Comparison of ENCODE assay signal across 8 cellular contexts in genomic region chr2:96205238-96205637, GRCh38. TPM values are rescaled to one million over a fixed set of nuclear protein-coding genes. Genes with fewer than 3 reads are reported as not detected.
A peak's percentile ranks its signal among the peaks of the same experiment; 100 is the strongest.
DNase-seq lines count a peak whose midpoint lies in the region; ATAC-seq and TF ChIP-seq lines count a peak whose summit lies in the region.

No MANE protein-coding gene starts in this region.

- H3K27ac Mint-ChIP-seq in CD4-positive, CD25-positive, alpha-beta regulatory T cell, result peak overlapping the region; percentile 88 to 91 (median 91)
- peak overlapping the region; percentile 49 to 83 (median 68) for H3K27ac Mint-ChIP-seq in nephron

- H3K4me3 Mint-ChIP-seq in CD4-positive, CD25-positive, alpha-beta regulatory T cell, result peak overlapping the region; percentile 83 to 97 (median 90)
- H3K4me3 Mint-ChIP-seq in nephron, result peak overlapping the region; percentile 70 to 85 (median 84)

- H3K9ac ChIP-seq in colonic mucosa (ENCODE audit: low read depth in 2 of 2, low read length in 2 of 2), result no peak overlapping the region

- H3K4me1 ChIP-seq in CD4-positive, CD25-positive, alpha-beta regulatory T cell (ENCODE audit: control insufficient read depth, insufficient read depth, low read length, poor library complexity, severe bottlenecking), result peaks cover 82% of the 10 kb centered on the region
- H3K4me1 ChIP-seq in colonic mucosa, result peaks cover 11% of the 10 kb centered on the region

- H3K9me3 Mint-ChIP-seq in CD4-positive, CD25-positive, alpha-beta regulatory T cell, result no peaks in the 10 kb centered on the region
- H3K9me3 Mint-ChIP-seq in nephron, result no peaks in the 10 kb centered on the region

- intact Hi-C loops in colonic mucosa (cut with DNase I), result no loop called here

- no peak for TF ChIP-seq CTCF in colonic mucosa (IDR thresholded peaks at IDR 0.05)
- TF ChIP-seq CTCF in nephron (IDR thresholded peaks at IDR 0.05; ENCODE audit: unreplicated experiment in 3 of 3), result no peak

- H3K36me3 Mint-ChIP-seq in CD4-positive, CD25-positive, alpha-beta regulatory T cell, result peaks cover 6% of the 10 kb centered on the region
- H3K36me3 Mint-ChIP-seq in nephron (ENCODE audit: low read depth), result peaks cover 5% of the 10 kb centered on the region

- H3K4me3 ChIP-seq in CD4-positive, CD25-positive, alpha-beta regulatory T cell (ENCODE audit: low read depth, low read length), result peak overlapping the region; percentile 75
- no peak overlapping the region for H3K4me3 ChIP-seq in colonic mucosa

- no peaks in the 10 kb centered on the region for H3K36me3 ChIP-seq in CD4-positive, CD25-positive, alpha-beta regulatory T cell (ENCODE audit: control insufficient read depth, insufficient read depth, low read length)
- no peaks in the 10 kb centered on the region for H3K36me3 ChIP-seq in colonic mucosa

- no peak for ATAC-seq in CD4-positive, CD25-positive, alpha-beta regulatory T cell (ENCODE audit: low read depth in 2 of 2)
- ATAC-seq in HG02763 (IDR thresholded peaks at IDR 0.05; ENCODE audit: unreplicated experiment) (no peak), HG03097 (IDR thresholded peaks at IDR 0.05; ENCODE audit: low FRiP score, unreplicated experiment) (no peak)

- H3K27me3 ChIP-seq in CD4-positive, CD25-positive, alpha-beta regulatory T cell (ENCODE audit: control insufficient read depth, insufficient read depth, low read length), result no peaks in the 10 kb centered on the region
- H3K27me3 ChIP-seq in colonic mucosa, result no peaks in the 10 kb centered on the region

- H3K27ac ChIP-seq in CD4-positive, CD25-positive, alpha-beta regulatory T cell (ENCODE audit: insufficient read depth, low read length, poor library complexity, severe bottlenecking), result no peak overlapping the region
- peak overlapping the region; percentile 24 for H3K27ac ChIP-seq in colonic mucosa

- no peak for DNase-seq in CD4-positive, CD25-positive, alpha-beta regulatory T cell
- DNase-seq in NCI-H1105 (lab: John Stamatoyannopoulos, UW) (peak; percentile 11), colonic mucosa (no peak), DMS53 (lab: John Stamatoyannopoulos, UW) (no peak)
- no peak for DNase-seq in NK-92 treated with Interleukin-12 subunit alpha and Interleukin-12 subunit beta, amount 100 ng/mL, for 24 hours (lab: John Stamatoyannopoulos, UW)

- peaks cover 44 to 85% (median 64%) of the 10 kb centered on the region in 4 donors for H3K4me1 Mint-ChIP-seq in CD4-positive, CD25-positive, alpha-beta regulatory T cell
- H3K4me1 Mint-ChIP-seq in nephron, result peaks cover 55% of the 10 kb centered on the region

- H3K27me3 Mint-ChIP-seq in CD4-positive, CD25-positive, alpha-beta regulatory T cell, result no peaks in the 10 kb centered on the region
- H3K27me3 Mint-ChIP-seq in nephron (ENCODE audit: low read depth), result no peaks in the 10 kb centered on the region

- H3K9me3 ChIP-seq in CD4-positive, CD25-positive, alpha-beta regulatory T cell (ENCODE audit: control insufficient read depth in 2 of 2, low read length in 2 of 2), result no peaks in the 10 kb centered on the region
- H3K9me3 ChIP-seq in colonic mucosa, result no peaks in the 10 kb centered on the region

RNA-seq across cellular contexts. Expression of gene STARD7, which starts 3.4 kb away (rescaled TPM):
- total RNA-seq in CD4-positive, CD25-positive, alpha-beta regulatory T cell, result 97.2 TPM
- polyA plus RNA-seq in CD4-positive, CD25-positive, alpha-beta regulatory T cell, result 100 to 1,000 TPM; 177 to 208 (median 197) TPM
- 100 to 1,000 TPM; 102 to 179 TPM for total RNA-seq in colonic mucosa

RNA-seq across cellular contexts. Expression of gene DUSP2, which starts 60.0 kb away (rescaled TPM):
- 566 TPM for total RNA-seq in CD4-positive, CD25-positive, alpha-beta regulatory T cell
- 10 to 100 TPM; 30.8 to 95.4 (median 44.5) TPM for polyA plus RNA-seq in CD4-positive, CD25-positive, alpha-beta regulatory T cell
- total RNA-seq in colonic mucosa, result 1 to 10 TPM; 1.6 to 5.1 TPM

Comparison
In these comparisons a context has a peak if more than half of its experiments do, and no peak if none do; other contexts are left out.
1. RNA of gene DUSP2, which starts 60.0 kb away (total RNA-seq): 566 TPM in CD4-positive, CD25-positive, alpha-beta regulatory T cell (single experiment); 1.6 to 5.1 TPM in colonic mucosa; every median in the first group is over 10 times any median in the second.